8 cellular contexts compared by ENCODE assay signal in genomic region chr18:45722899-45723298, GRCh38. TPM values are rescaled to one million over a fixed set of nuclear protein-coding genes. Genes with fewer than 3 reads are reported as not detected.
A peak's percentile ranks its signal among the peaks of the same experiment; 100 is the strongest.
DNase-seq lines count a peak whose midpoint lies in the region; ATAC-seq lines count a peak whose summit lies in the region.

No MANE protein-coding gene starts in this region.

- no peak overlapping the region for H3K27ac ChIP-seq in CD8-positive, alpha-beta memory T cell (ENCODE audit: low read depth, low read length)

- no peaks in the 10 kb centered on the region for H3K27me3 ChIP-seq in CD8-positive, alpha-beta memory T cell (ENCODE audit: insufficient read depth, low read length, poor library complexity, severe bottlenecking)

- H3K4me1 Mint-ChIP-seq in CD8-positive, alpha-beta memory T cell = peaks cover 0 to 3% (median 0%) of the 10 kb centered on the region in 3 donors
- H3K4me1 Mint-ChIP-seq in memory B cell = no peaks in the 10 kb centered on the region

- no peaks in the 10 kb centered on the region for H3K27me3 Mint-ChIP-seq in CD8-positive, alpha-beta memory T cell
- H3K27me3 Mint-ChIP-seq in memory B cell = no peaks in the 10 kb centered on the region

- H3K9me3 ChIP-seq in CD8-positive, alpha-beta memory T cell (ENCODE audit: low read length) = no peaks in the 10 kb centered on the region

- no peaks in the 10 kb centered on the region for H3K9me3 Mint-ChIP-seq in CD8-positive, alpha-beta memory T cell
- no peaks in the 10 kb centered on the region for H3K9me3 Mint-ChIP-seq in memory B cell

- H3K4me3 ChIP-seq in CD8-positive, alpha-beta memory T cell (ENCODE audit: low read length) = no peak overlapping the region

- no peaks in the 10 kb centered on the region for H3K36me3 ChIP-seq in CD8-positive, alpha-beta memory T cell (ENCODE audit: insufficient read depth, low read length)

- CTCF ChIA-PET in CD8-positive, alpha-beta memory T cell (lab: Charles Lee) = interaction anchor here (0.7 to 2.1 kb wide), 9 partner anchors 11 to 241 kb away, joined by 3 to 17 read pairs (median 3); no protein-coding TSS in a partner anchor

- H3K36me3 Mint-ChIP-seq in CD8-positive, alpha-beta memory T cell = peaks cover 0 to 12% (median 7%) of the 10 kb centered on the region in 3 donors
- H3K36me3 Mint-ChIP-seq in memory B cell = peaks cover 2% of the 10 kb centered on the region

- H3K27ac Mint-ChIP-seq in CD8-positive, alpha-beta memory T cell = peak overlapping the region in 1 of 8 donors; percentile 54
- H3K27ac Mint-ChIP-seq in memory B cell = no peak overlapping the region

- H3K4me3 Mint-ChIP-seq in CD8-positive, alpha-beta memory T cell = no peak overlapping the region
- H3K4me3 Mint-ChIP-seq in memory B cell = no peak overlapping the region

- POLR2A ChIA-PET in CD8-positive, alpha-beta memory T cell (lab: Charles Lee) = no interaction called here

- ATAC-seq in GM19397 (IDR thresholded peaks at IDR 0.05; ENCODE audit: unreplicated experiment) = peak; percentile 91
- peak; percentile 88 for ATAC-seq in HG03460 (IDR thresholded peaks at IDR 0.05; ENCODE audit: unreplicated experiment)
- peak; percentile 84 for ATAC-seq in memory B cell (ENCODE audit: low read depth)

- peaks cover 3% of the 10 kb centered on the region for H3K4me1 ChIP-seq in CD8-positive, alpha-beta memory T cell (ENCODE audit: insufficient read depth, low read length)

- peak; percentile 32 to 69 (median 34) for DNase-seq in CD8-positive, alpha-beta memory T cell
- DNase-seq in NCI-H526 treated with DMSO at 0.1 percent for 48 hours (lab: John Stamatoyannopoulos, UW) (peak; percentile 33), dermis blood vessel endothelial cell (peak; percentile 85), memory B cell (ENCODE audit: low spot score in 2 of 2) (peak; percentile 45 to 56)
- DNase-seq in activated CD4-positive, alpha-beta T cell treated with anti-CD3 and anti-CD28 coated beads, Interleukin-2, amount 50 U/mL, for 1 hour = peak; percentile 55
- DNase-seq in stimulated activated CD8-positive, alpha-beta memory T cell treated with anti-CD3 and anti-CD28 coated beads, Interleukin-4, amount 100 ng/mL, for 4 hours (ENCODE audit: low read depth in 2 of 2, low spot score in 1 of 2) = peak; percentile 17 to 28

RNA-seq across cellular contexts. Expression of gene SLC14A1, which starts 1.1 kb away (rescaled TPM):
- total RNA-seq in CD8-positive, alpha-beta memory T cell = 1 to 10 TPM; 2.3 to 3.6 TPM
- 3.8 TPM for polyA plus RNA-seq in CD8-positive, alpha-beta memory T cell
- total RNA-seq in dermis blood vessel endothelial cell = not detected in 2 replicates

Comparison
In these comparisons a context has a peak if more than half of its experiments do, and no peak if none do; other contexts are left out.
1. DNase-seq: peak in every context shown above with its lines; median percentile 85 in dermis blood vessel endothelial cell; 55 in activated CD4-positive, alpha-beta T cell treated with anti-CD3 and anti-CD28 coated beads, Interleukin-2, amount 50 U/mL, for 1 hour; 50 in memory B cell; 34 in CD8-positive, alpha-beta memory T cell; 33 in NCI-H526 treated with DMSO at 0.1 percent for 48 hours; 22 in stimulated activated CD8-positive, alpha-beta memory T cell treated with anti-CD3 and anti-CD28 coated beads, Interleukin-4, amount 100 ng/mL, for 4 hours.